Comparison of ENCODE assay signal across 8 cellular contexts in the genomic region with DNA sequence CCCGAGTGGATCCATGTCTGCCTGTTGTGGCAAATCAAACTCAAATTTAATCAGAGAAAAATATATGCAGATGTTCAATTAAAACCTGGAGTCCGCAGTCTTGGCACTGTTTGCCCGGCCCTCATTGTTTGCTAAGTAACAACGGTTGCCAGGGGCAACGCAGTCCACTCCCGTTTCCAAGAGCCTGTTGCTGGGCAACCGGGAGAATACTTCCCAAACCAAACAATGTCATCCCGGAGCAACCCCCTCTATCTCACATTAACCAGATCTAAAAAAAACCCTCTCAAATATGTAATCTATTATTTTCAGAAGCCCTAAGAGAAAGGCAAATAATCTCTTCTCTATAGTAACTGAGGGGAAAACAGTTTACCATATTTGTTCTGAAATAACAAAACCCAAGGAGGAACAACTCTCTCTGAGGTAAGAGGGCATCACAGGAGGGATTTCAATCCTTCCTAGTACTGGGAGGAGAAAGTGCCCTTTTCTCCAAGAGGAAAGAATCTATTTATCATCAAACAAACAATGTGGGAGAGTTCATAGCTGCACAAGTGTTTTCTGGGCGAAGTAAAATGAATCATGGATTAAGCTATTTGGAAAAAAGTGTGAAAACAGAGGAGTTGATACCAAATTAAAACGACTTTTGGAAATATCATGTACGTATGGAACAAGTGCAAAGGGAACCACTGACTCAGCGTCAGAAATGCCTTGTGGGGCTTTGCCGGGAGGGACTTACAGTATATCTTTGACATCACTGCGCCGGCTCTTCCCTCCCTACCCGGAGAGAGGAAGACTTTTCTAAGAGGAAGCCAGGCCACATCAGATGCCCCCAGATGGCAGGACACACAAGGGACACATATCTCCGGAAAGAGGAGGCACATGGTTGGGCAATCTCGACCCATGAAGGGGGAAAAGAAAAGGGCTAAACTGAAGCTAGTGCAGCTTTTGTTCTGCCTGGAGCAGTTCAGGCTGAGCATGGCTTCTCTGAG. TPM values are rescaled to one million over a fixed set of nuclear protein-coding genes. Genes with fewer than 3 reads are reported as not detected.
DNase-seq lines count a peak whose midpoint lies in the region; ATAC-seq and TF ChIP-seq lines count a peak whose summit lies in the region.

No MANE protein-coding gene starts in this region.

- intact Hi-C loops in sigmoid colon (cut with DNase I) = loop anchor here (10.0 kb wide), 1 partner anchor 1092 kb away; no protein-coding TSS in a partner anchor

- no peak overlapping the region for H3K4me3 Mint-ChIP-seq in central memory CD8-positive, alpha-beta T cell

- ATAC-seq in central memory CD8-positive, alpha-beta T cell (replicated peaks; ENCODE audit: extremely low read depth, poor library complexity, severe bottlenecking) = no peak
- no peak for ATAC-seq in GM18498 (IDR thresholded peaks at IDR 0.05; ENCODE audit: unreplicated experiment)

- H3K9me3 Mint-ChIP-seq in central memory CD8-positive, alpha-beta T cell = no peaks in the 10 kb centered on the region

- H3K27ac ChIP-seq in C4-2B (peak overlapping the region; percentile 13; the same call in 1 of the 2 replicates), HL-60 (replicated peaks) (peak overlapping the region; percentile 87), sigmoid colon (peak overlapping the region; percentile 91 to 95 (median 92))

- peaks cover 12% of the 10 kb centered on the region for H3K36me3 Mint-ChIP-seq in central memory CD8-positive, alpha-beta T cell (ENCODE audit: insufficient read depth)

- TF ChIP-seq EP300 in sigmoid colon (IDR thresholded peaks at IDR 0.05) = peak in 3 of 4 donors; percentile 21 to 88 (median 50)

- peaks cover 34% of the 10 kb centered on the region for H3K27me3 Mint-ChIP-seq in central memory CD8-positive, alpha-beta T cell

- H3K36me3 ChIP-seq in sigmoid colon = no peaks in the 10 kb centered on the region

- no peak for TF ChIP-seq CTCF in C4-2B (conservative IDR thresholded peaks at IDR 0.05)
- TF ChIP-seq CTCF in HL-60 (IDR thresholded peaks at IDR 0.05; ENCODE audit: insufficient read depth, low read length) = no peak
- no peak for TF ChIP-seq CTCF in sigmoid colon (IDR thresholded peaks at IDR 0.05)

- H3K27me3 ChIP-seq in HL-60 (ENCODE audit: insufficient read depth, poor library complexity, severe bottlenecking) = no peaks in the 10 kb centered on the region
- no peaks in the 10 kb centered on the region for H3K27me3 ChIP-seq in sigmoid colon

- peaks cover 0 to 95% (median 85%) of the 10 kb centered on the region in 4 donors for H3K4me1 ChIP-seq in sigmoid colon

- no peak for TF ChIP-seq POLR2A in sigmoid colon (IDR thresholded peaks at IDR 0.05)

- H3K9me3 ChIP-seq in sigmoid colon = no peaks in the 10 kb centered on the region

- H3K4me3 ChIP-seq in HL-60 (replicated peaks; ENCODE audit: insufficient read depth, low read length) = no peak overlapping the region
- peak overlapping the region in 1 of 4 donors; percentile 14 for H3K4me3 ChIP-seq in sigmoid colon

- DNase-seq in HL-60 (ENCODE audit: low read depth in 1 of 2, low spot score in 1 of 2) = peak; percentile 86 to 88
- peak; percentile 85 for DNase-seq in NOMO-1 treated with DMSO at 0.1 percent for 48 hours (lab: John Stamatoyannopoulos, UW; ENCODE audit: unreplicated experiment)
- DNase-seq in central memory CD8-positive, alpha-beta T cell (ENCODE audit: low spot score in 2 of 2) = no peak
- DNase-seq in iPS-NIHi11 (ENCODE audit: low spot score) = peak; percentile 88
- DNase-seq in sigmoid colon = peak; percentile 97
- DNase-seq in germinal center (ENCODE audit: low spot score) = no peak

- 15 to 32% methylated on average over 18 of the region's 18 CpGs for WGBS in sigmoid colon, 2 donors

- H3K4me1 Mint-ChIP-seq in central memory CD8-positive, alpha-beta T cell = peaks cover 25% of the 10 kb centered on the region

- H3K27ac Mint-ChIP-seq in central memory CD8-positive, alpha-beta T cell (ENCODE audit: low read depth) = peak overlapping the region; percentile 30

RNA-seq across cellular contexts. Expression of gene RFX2, which starts 43.3 kb away (rescaled TPM):
- 10 to 100 TPM; 14.3 to 21.2 (median 17.4) TPM for total RNA-seq in sigmoid colon
- polyA plus RNA-seq in sigmoid colon = 1 to 10 TPM; 1.2 to 4.2 (median 3.6) TPM

Comparison
In these comparisons a context has a peak if more than half of its experiments do, and no peak if none do; other contexts are left out.
1. H3K27ac ChIP-seq: peak in every context shown above with its lines; median percentile 92 in sigmoid colon; 87 in HL-60; 13 in C4-2B.
2. DNase-seq: peak in HL-60 (2 of 2), NOMO-1 treated with DMSO at 0.1 percent for 48 hours (single experiment), iPS-NIHi11 (single experiment) and sigmoid colon (single experiment); none in central memory CD8-positive, alpha-beta T cell (0 of 2) and germinal center (single experiment).